ENCODE assay signal across 8 cellular contexts in genomic region chr3:72580246-72580756, GRCh38.
"Had no signal": no experiment of that assay in that cellular context is flagged by ENCODE, and none has a peak within 500 bp of the region (broad histone marks: within the 10 kb centered on the region; RNA-seq: fewer than 3 reads in every experiment).

No MANE protein-coding gene starts in this region.

- FAIRE-seq: HTR-8/SVneo had no signal

- H3K4me2 ChIP-seq: GM23338 had no signal

- H3K36me3 ChIP-seq: HAP-1 had no signal

- DNase-seq: H7, HFFc6, KG1 had no signal

- H2AFZ ChIP-seq: GM23338 had no signal

- H3K9me3 Mint-ChIP-seq: GM23338, HFFc6 had no signal

- H3K4me1 ChIP-seq: HAP-1 had no signal

- H3K36me3 Mint-ChIP-seq: IgD-negative memory B cell had no signal

- H3K4me3 ChIP-seq: GM23338, HAP-1 had no signal

- H3K9me3 ChIP-seq: HAP-1 had no signal

- H3K4me3 Mint-ChIP-seq: GM23338, HFFc6, IgD-negative memory B cell had no signal

- ATAC-seq: GM23338, HCT116 had no signal

- H3K27ac Mint-ChIP-seq: GM23338, HFFc6, IgD-negative memory B cell had no signal
